In genomic region chr6:134954272-134954990, GRCh38 we compare ENCODE assay signal across 20 cellular contexts.
"Had no signal": no experiment of that assay in that cellular context is flagged by ENCODE, and none has a peak within 500 bp of the region (broad histone marks: within the 10 kb centered on the region; RNA-seq: fewer than 3 reads in every experiment).

No MANE protein-coding gene starts in this region.

- H3K9me3 Mint-ChIP-seq: activated B cell treated with CpG ODN at 0.5 μM for 24 hours; activated CD4-positive, alpha-beta T cell treated with anti-CD3 and anti-CD28 coated beads, Interleukin-2, amount 10 ng/mL, durations not matched to agents 24 days and 14 days; activated naive CD8-positive, alpha-beta T cell treated with anti-CD3 and anti-CD28 coated beads, Interleukin-2, amount 10 ng/mL, durations not matched to agents 7 days and 5 days; activated T-helper 17 cell treated with anti-CD3 and anti-CD28 coated beads, Interleukin-2, amount 50 U/mL, for 72 hours; effector memory CD8-positive, alpha-beta T cell; type B pancreatic cell had no signal

- H3K4me1 Mint-ChIP-seq: activated B cell treated with CpG ODN at 0.5 μM for 24 hours; activated naive CD8-positive, alpha-beta T cell treated with anti-CD3 and anti-CD28 coated beads, Interleukin-2, amount 10 ng/mL, durations not matched to agents 7 days and 5 days; activated T-helper 17 cell treated with anti-CD3 and anti-CD28 coated beads, Interleukin-2, amount 50 U/mL, for 72 hours; memory B cell; nephron progenitor cell; T-cell had no signal

- H3K9me3 ChIP-seq: body of pancreas, stomach had no signal

- H3K4me3 ChIP-seq: body of pancreas, left ventricle myocardium inferior, stomach had no signal

- ATAC-seq: activated CD8-positive, alpha-beta T cell treated with anti-CD3 and anti-CD28 coated beads for 36 hours; activated T-helper 17 cell treated with anti-CD3 and anti-CD28 coated beads, Interleukin-2, amount 50 U/mL, for 72 hours; body of pancreas; effector memory CD8-positive, alpha-beta T cell; T-cell had no signal

- H3K27me3 ChIP-seq: body of pancreas, stomach had no signal

- H3K27ac ChIP-seq: body of pancreas, left ventricle myocardium inferior, stomach had no signal

- H3K27ac Mint-ChIP-seq: activated B cell treated with CpG ODN at 0.5 μM for 24 hours; activated CD4-positive, alpha-beta T cell treated with anti-CD3 and anti-CD28 coated beads, Interleukin-2, amount 10 ng/mL, durations not matched to agents 24 days and 14 days; activated CD8-positive, alpha-beta T cell treated with anti-CD3 and anti-CD28 coated beads for 36 hours; activated naive CD8-positive, alpha-beta T cell treated with anti-CD3 and anti-CD28 coated beads, Interleukin-2, amount 10 ng/mL, durations not matched to agents 7 days and 5 days; activated T-helper 17 cell treated with anti-CD3 and anti-CD28 coated beads, Interleukin-2, amount 50 U/mL, for 72 hours; effector memory CD8-positive, alpha-beta T cell; memory B cell; nephron progenitor cell; T-cell; type B pancreatic cell had no signal

- H3K4me3 Mint-ChIP-seq: activated B cell treated with CpG ODN at 0.5 μM for 24 hours; activated CD4-positive, alpha-beta T cell treated with anti-CD3 and anti-CD28 coated beads, Interleukin-2, amount 10 ng/mL, durations not matched to agents 24 days and 14 days; activated CD8-positive, alpha-beta T cell treated with anti-CD3 and anti-CD28 coated beads for 36 hours; activated naive CD8-positive, alpha-beta T cell treated with anti-CD3 and anti-CD28 coated beads, Interleukin-2, amount 10 ng/mL, durations not matched to agents 7 days and 5 days; activated T-helper 17 cell treated with anti-CD3 and anti-CD28 coated beads, Interleukin-2, amount 50 U/mL, for 72 hours; effector memory CD8-positive, alpha-beta T cell; memory B cell; nephron progenitor cell; T-cell; type B pancreatic cell had no signal

- DNase-seq: activated B cell treated with CpG ODN at 0.5 μM for 24 hours; activated CD4-positive, alpha-beta T cell treated with anti-CD3 and anti-CD28 coated beads, Interleukin-2, amount 10 ng/mL, durations not matched to agents 24 days and 14 days; activated CD8-positive, alpha-beta T cell treated with anti-CD3 and anti-CD28 coated beads for 36 hours; activated naive CD4-positive, alpha-beta T cell treated with Interleukin-2 at 50 U/mL for 16 hours; activated naive CD8-positive, alpha-beta T cell treated with anti-CD3 and anti-CD28 coated beads, Interleukin-2, amount 10 ng/mL, durations not matched to agents 7 days and 5 days; activated T-cell treated with anti-CD3 and anti-CD28 coated beads, Interleukin-2, amount 50 U/mL, for 1 hour; amygdala; body of pancreas; effector memory CD8-positive, alpha-beta T cell; kidney; left ventricle myocardium inferior; nephron progenitor cell; nucleus accumbens; posterior cingulate gyrus; stimulated activated CD4-positive, alpha-beta T cell treated with anti-CD3 and anti-CD28 coated beads, Interleukin-2, amount 100 ng/mL, for 48 hours; stomach; T-cell had no signal

- H3K27me3 Mint-ChIP-seq: activated B cell treated with CpG ODN at 0.5 μM for 24 hours; activated CD4-positive, alpha-beta T cell treated with anti-CD3 and anti-CD28 coated beads, Interleukin-2, amount 10 ng/mL, durations not matched to agents 24 days and 14 days; activated CD8-positive, alpha-beta T cell treated with anti-CD3 and anti-CD28 coated beads for 36 hours; activated naive CD8-positive, alpha-beta T cell treated with anti-CD3 and anti-CD28 coated beads, Interleukin-2, amount 10 ng/mL, durations not matched to agents 7 days and 5 days; activated T-helper 17 cell treated with anti-CD3 and anti-CD28 coated beads, Interleukin-2, amount 50 U/mL, for 72 hours; effector memory CD8-positive, alpha-beta T cell; memory B cell; T-cell; type B pancreatic cell had no signal

- H3K4me1 ChIP-seq: body of pancreas, left ventricle myocardium inferior, stomach had no signal
